In the genomic region with DNA sequence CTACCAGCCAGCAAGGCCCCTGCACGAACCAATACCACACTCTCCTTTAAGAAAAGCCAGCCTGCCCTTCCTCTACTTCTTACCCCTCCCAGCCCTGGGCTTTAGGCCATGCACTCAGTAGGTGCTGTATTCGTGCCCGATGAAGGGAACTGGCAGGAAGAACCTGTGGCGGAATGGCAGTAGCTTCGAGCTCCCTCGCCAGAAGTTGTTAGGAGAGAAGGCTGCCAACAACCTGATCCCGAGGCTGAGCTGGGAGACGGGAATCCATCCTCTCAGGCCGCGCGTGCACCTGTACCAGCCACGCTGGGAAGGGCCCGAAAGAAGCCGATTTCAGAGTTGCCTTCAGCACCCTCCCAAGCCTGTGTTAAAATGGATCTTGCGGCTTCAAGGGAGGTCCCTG, we compare ENCODE assay signal across 16 cellular contexts.
"Had no signal": no experiment of that assay in that cellular context is flagged by ENCODE, and none has a peak within 500 bp of the region (broad histone marks: within the 10 kb centered on the region; RNA-seq: fewer than 3 reads in every experiment).

No MANE protein-coding gene starts in this region.

- H3K36me3 Mint-ChIP-seq: naive thymus-derived CD8-positive, alpha-beta T cell had no signal

- H2AFZ ChIP-seq: hepatocyte had no signal

- H3K36me3 ChIP-seq: right atrium auricular region, thoracic aorta, transverse colon had no signal

- H3K4me1 ChIP-seq: right atrium auricular region, transverse colon had no signal

- H3K4me2 ChIP-seq: hepatocyte had no signal

- H3K9me3 Mint-ChIP-seq: naive thymus-derived CD8-positive, alpha-beta T cell had no signal

- FAIRE-seq: colon, endothelial cell of umbilical vein, small intestine had no signal

- H3K27me3 ChIP-seq: hepatocyte, right atrium auricular region, stomach, transverse colon had no signal

- DNase-seq: dermis blood vessel endothelial cell; erythroblast; foreskin melanocyte; kidney glomerular epithelial cell; mammary epithelial cell; mucosa of descending colon; small intestine; stimulated activated CD4-positive, alpha-beta T cell treated with anti-CD3 and anti-CD28 coated beads, Interleukin-12 subunit alpha, Interleukin-12 subunit beta, amount 100 ng/mL, for 4 hours; stomach; transverse colon had no signal

- H3K9me3 ChIP-seq: mucosa of descending colon, right atrium auricular region, stomach, thoracic aorta, transverse colon had no signal

- H3K79me2 ChIP-seq: hepatocyte had no signal

- H3K27ac ChIP-seq: hepatocyte, right atrium auricular region, stomach, thoracic aorta, transverse colon had no signal

- ATAC-seq: mucosa of descending colon had no signal

- H3K4me3 Mint-ChIP-seq: naive thymus-derived CD8-positive, alpha-beta T cell had no signal

- H3K4me3 ChIP-seq: hepatocyte, mucosa of descending colon, right atrium auricular region, stomach, thoracic aorta, transverse colon had no signal
